In the genomic region with DNA sequence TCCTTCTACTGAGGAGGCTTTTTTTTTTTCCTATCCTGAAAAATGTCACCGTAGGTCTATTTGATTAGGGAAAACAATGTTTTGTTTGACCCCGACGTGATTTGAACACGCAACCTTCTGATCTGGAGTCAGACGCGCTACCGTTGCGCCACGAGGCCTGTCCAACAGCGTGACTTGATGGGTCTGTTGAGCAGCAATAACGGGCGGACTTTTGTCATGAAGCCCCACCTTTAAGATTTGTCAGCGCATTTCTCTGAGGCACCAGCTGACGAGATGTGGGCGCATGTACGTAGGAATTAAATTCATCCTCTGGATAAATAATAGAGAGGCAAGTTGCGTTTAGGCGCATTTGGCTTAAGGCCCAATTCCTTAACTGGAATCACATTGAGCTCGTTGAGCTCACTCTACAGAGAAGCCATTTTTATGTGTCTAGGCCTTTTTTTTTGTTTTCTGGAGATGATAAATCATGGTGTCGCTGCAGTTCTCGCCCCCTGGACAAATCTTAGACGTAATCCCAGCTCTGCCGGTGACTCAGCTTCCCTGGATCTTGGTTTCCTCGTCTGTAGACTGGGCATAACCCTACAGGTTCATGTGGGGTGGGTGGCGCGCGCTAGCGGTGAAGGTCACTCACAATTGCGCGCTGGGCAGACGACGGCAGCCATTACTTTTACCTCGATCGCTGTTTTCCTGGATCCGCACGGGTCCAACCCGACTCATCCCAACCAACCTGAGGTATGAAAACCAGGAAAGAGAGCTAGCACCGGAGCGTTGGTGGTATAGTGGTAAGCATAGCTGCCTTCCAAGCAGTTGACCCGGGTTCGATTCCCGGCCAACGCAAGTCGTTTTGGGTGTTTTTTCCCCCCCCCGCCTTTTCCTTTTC, we compare ENCODE assay signal across 1 cellular context.
TF ChIP-seq lines count a peak whose summit lies in the region.

No MANE protein-coding gene starts in this region.

TF ChIP-seq in HCT116, 20 proteins besides CTCF, POLR2A, EP300 and RAD21 (continued from another document):
- TF ChIP-seq, protein P1, sequence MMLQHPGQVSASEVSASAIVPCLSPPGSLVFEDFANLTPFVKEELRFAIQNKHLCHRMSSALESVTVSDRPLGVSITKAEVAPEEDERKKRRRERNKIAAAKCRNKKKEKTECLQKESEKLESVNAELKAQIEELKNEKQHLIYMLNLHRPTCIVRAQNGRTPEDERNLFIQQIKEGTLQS (IDR thresholded peaks at IDR 0.05): peak; percentile 98
- peak; percentile 65 for TF ChIP-seq CEBPB (IDR thresholded peaks at IDR 0.05; ENCODE audit: low read depth)
- TF ChIP-seq EGR1 (IDR thresholded peaks at IDR 0.05; ENCODE audit: low read depth): no peak
- TF ChIP-seq, protein P2, sequence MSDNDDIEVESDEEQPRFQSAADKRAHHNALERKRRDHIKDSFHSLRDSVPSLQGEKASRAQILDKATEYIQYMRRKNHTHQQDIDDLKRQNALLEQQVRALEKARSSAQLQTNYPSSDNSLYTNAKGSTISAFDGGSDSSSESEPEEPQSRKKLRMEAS (IDR thresholded peaks at IDR 0.05): peak; percentile 74
- 0 out of 2 replicates have a peak, but pooled peaks have one; percentile 20 for TF ChIP-seq POLR2AphosphoS5 (IDR thresholded peaks at IDR 0.05; ENCODE audit: low read depth, low read length)
- no peak for TF ChIP-seq ZFX (IDR thresholded peaks at IDR 0.05)
- TF ChIP-seq JUND (IDR thresholded peaks at IDR 0.05): no peak; the same call in 1 of the 2 replicates
- no peak for TF ChIP-seq EZH2phosphoT487 (IDR thresholded peaks at IDR 0.05; ENCODE audit: borderline replicate concordance)
- TF ChIP-seq SRF (IDR thresholded peaks at IDR 0.05; ENCODE audit: low read depth): no peak
- TF ChIP-seq, protein P3, sequence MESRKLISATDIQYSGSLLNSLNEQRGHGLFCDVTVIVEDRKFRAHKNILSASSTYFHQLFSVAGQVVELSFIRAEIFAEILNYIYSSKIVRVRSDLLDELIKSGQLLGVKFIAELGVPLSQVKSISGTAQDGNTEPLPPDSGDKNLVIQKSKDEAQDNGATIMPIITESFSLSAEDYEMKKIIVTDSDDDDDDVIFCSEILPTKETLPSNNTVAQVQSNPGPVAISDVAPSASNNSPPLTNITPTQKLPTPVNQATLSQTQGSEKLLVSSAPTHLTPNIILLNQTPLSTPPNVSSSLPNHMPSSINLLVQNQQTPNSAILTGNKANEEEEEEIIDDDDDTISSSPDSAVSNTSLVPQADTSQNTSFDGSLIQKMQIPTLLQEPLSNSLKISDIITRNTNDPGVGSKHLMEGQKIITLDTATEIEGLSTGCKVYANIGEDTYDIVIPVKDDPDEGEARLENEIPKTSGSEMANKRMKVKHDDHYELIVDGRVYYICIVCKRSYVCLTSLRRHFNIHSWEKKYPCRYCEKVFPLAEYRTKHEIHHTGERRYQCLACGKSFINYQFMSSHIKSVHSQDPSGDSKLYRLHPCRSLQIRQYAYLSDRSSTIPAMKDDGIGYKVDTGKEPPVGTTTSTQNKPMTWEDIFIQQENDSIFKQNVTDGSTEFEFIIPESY (IDR thresholded peaks at IDR 0.05; ENCODE audit: extremely low read depth, insufficient replicate concordance, low read length): peak; percentile 11
- no peak for TF ChIP-seq SP1 (IDR thresholded peaks at IDR 0.05; ENCODE audit: low read depth)
- peak; percentile 96 for TF ChIP-seq CBX3 (IDR thresholded peaks at IDR 0.05; ENCODE audit: low read depth)
- TF ChIP-seq SIN3A (IDR thresholded peaks at IDR 0.05; ENCODE audit: low read depth): peak; percentile 47; the same call in 1 of the 2 replicates
